ENCODE assay signal across 8 cellular contexts in the genomic region with DNA sequence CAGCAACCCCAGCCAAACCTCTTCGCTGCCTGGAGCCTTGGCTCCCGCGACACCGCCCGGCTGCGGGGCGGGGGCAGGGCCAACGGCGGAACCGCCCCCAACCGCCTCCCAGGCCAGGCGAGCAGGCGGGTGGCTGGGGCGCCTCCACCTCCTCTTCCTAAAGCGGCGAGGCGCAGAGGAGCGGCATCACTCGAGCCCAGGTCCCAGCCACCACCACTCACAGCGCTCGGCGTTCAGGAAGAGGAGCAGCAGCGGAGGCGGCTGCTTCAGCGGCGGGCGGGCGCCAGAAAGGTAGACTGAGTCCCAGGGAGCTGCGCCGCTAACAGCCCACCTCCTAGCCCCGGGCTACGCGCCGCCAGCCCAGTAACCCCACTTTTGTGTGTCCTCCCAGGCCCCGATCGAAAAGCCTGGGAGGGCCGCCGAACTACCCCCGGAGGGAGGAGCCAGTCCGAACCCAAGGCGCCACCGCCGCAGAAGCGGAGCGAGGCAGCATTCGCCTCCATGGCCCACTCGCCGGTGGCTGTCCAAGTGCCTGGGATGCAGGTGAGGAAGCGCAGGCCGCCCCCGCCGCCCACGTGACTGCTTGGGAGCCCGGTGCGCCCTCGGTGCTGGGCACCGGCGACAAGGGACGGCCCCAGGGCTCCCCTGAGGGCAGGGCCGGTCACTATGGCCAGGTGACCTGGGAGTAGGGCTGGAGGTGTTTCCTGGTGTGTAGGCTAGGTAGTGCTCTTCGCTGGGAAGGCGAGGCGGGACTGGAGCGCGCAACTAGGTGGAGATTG. TPM values are rescaled to one million over a fixed set of nuclear protein-coding genes. Genes with fewer than 3 reads are reported as not detected.
A peak's percentile ranks its signal among the peaks of the same experiment; 100 is the strongest.
DNase-seq lines count a peak whose midpoint lies in the region; ATAC-seq, FAIRE-seq and TF ChIP-seq lines count a peak whose summit lies in the region.

TSS of gene STK26 (plus strand) at position 186 of the 779 bp plus-strand sequence. CDS start at position 502, 316 bp downstream.

- intact Hi-C loops in HepG2 (cut with micrococcal nuclease; ENCODE audit: unreplicated experiment): loop anchor here (5.0 to 10.0 kb wide), 2 partner anchors 54 to 191 kb away; partner anchors contain the start of gene RAP2C

- peak within 1 kb of the TSS; percentile 67 for H3K9ac ChIP-seq in HepG2 (ENCODE audit: insufficient read depth, low read depth, low read length)

- FAIRE-seq in HepG2 (lab: Jason Lieb, UNC): no peak

- H3K4me1 ChIP-seq in HepG2 (ENCODE audit: insufficient read depth, low read length): peaks cover 29% of the 10 kb centered on the region

- no peaks in the 10 kb centered on the region for H3K9me3 ChIP-seq in HepG2 (ENCODE audit: low read length)

- WGBS in HepG2 (ENCODE audit: low lambda C conversion rate): 0% methylated on average over 6 of the region's 65 CpGs

- H3K4me2 ChIP-seq in HepG2 (ENCODE audit: low read depth, low read length): peak within 1 kb of the TSS; percentile 96

- H3K27ac ChIP-seq in HepG2 (ENCODE audit: extremely low read length, insufficient read depth, low read length): peak within 1 kb of the TSS; percentile 78

- no peak for TF ChIP-seq RAD21 in HepG2 (CRISPR knock-in tag; IDR thresholded peaks at IDR 0.05)

- peaks cover 45% of the 10 kb centered on the region for H3K79me2 ChIP-seq in HepG2 (ENCODE audit: insufficient read depth, low read length)

- peak within 1 kb of the TSS; percentile 70 for H2AFZ ChIP-seq in HepG2 (ENCODE audit: low read length)

- TF ChIP-seq CTCF in choroid plexus epithelial cell (conservative IDR thresholded peaks at IDR 0.05; ENCODE audit: low read depth, low read length): no peak
- no peak for TF ChIP-seq CTCF in HepG2 (CRISPR knock-in tag; IDR thresholded peaks at IDR 0.05)

- in situ Hi-C loops in ACHN (cut with HindIII; ENCODE audit: low pct_ligation_motif_present, low pct_unique_long_range_greater_than_20kb, low sequenced_read_pairs): no loop called here
- in situ Hi-C loops in HepG2 (cut with HindIII; ENCODE audit: extremely low pct_ligation_motif_present, low pct_unique_long_range_greater_than_20kb): no loop called here

- ATAC-seq in GM18858 (IDR thresholded peaks at IDR 0.05; ENCODE audit: unreplicated experiment) (peak; percentile 61), HG03045 (IDR thresholded peaks at IDR 0.05; ENCODE audit: unreplicated experiment) (peak; percentile 84), HepG2 (peak; percentile 93)

- peak; percentile 76 for DNase-seq in ACHN
- DNase-seq in NCI-H345 (lab: John Stamatoyannopoulos, UW): peak; percentile 74
- DNase-seq in activated CD4-positive, alpha-beta T cell treated with anti-CD3 and anti-CD28 coated beads for 1 hour: peak; percentile 60
- peak; percentile 36 for DNase-seq in choroid plexus epithelial cell (ENCODE audit: low read depth)
- peak; percentile 44 for DNase-seq in HepG2 (ENCODE audit: low spot score)
- peak; percentile 68 to 77 for DNase-seq in stimulated activated CD4-positive, alpha-beta T cell treated with anti-CD3 and anti-CD28 coated beads, Interleukin-4, amount 100 ng/mL, for 4 hours

- no peaks in the 10 kb centered on the region for H4K20me1 ChIP-seq in HepG2 (ENCODE audit: insufficient read depth, low read length)

- H3K4me3 ChIP-seq in choroid plexus epithelial cell (ENCODE audit: low read depth, low read length) (peak within 1 kb of the TSS; percentile 56), HepG2 (replicated peaks in 1 of 3; ENCODE audit: insufficient read depth in 1 of 3, low read depth in 2 of 3, low read length in 3 of 3) (peak within 1 kb of the TSS; percentile 74 to 85 (median 81))

- no TSS peak for BruUV-seq in HepG2 (replicated peaks; lab: Mats Ljungman, UMichigan)

- POLR2A ChIA-PET in HepG2 (lab: Yijun Ruan, JAX): interaction anchor here (2.5 kb wide), 1 partner anchor 10 kb away, joined by 15 read pairs; no protein-coding TSS in a partner anchor

- CTCF ChIA-PET in HepG2 (lab: Yijun Ruan, JAX; ENCODE audit: low intra/inter-chr PET ratio, low total read pairs): no interaction called here

- TF ChIP-seq POLR2A in HepG2 (IDR thresholded peaks at IDR 0.05; ENCODE audit: insufficient read depth in 1 of 2, low read depth in 2 of 2, low read length in 2 of 2): peak; percentile 54 to 88

- H3K36me3 ChIP-seq in HepG2 (replicated peaks in 1 of 2; ENCODE audit: control insufficient read depth in 1 of 2, insufficient read depth in 2 of 2, low read length in 2 of 2): no peaks in the 10 kb centered on the region

- H3K27me3 ChIP-seq in HepG2 (ENCODE audit: control insufficient read depth in 1 of 2, insufficient read depth in 2 of 2, low read length in 2 of 2): no peaks in the 10 kb centered on the region

- no peak for TF ChIP-seq EP300 in HepG2 (IDR thresholded peaks at IDR 0.05; ENCODE audit: low read depth in 2 of 2, low read length in 2 of 2)
- no peak for TF ChIP-seq EP300 in HepG2 (CRISPR knock-in tag; IDR thresholded peaks at IDR 0.05; ENCODE audit: borderline replicate concordance)

TF ChIP-seq in HepG2, 621 proteins besides CTCF, POLR2A, EP300 and RAD21 (continues in another document):
- TF ChIP-seq ZNF296 (CRISPR knock-in tag; conservative IDR thresholded peaks at IDR 0.05): no peak
- peak; percentile 21; the same call in 1 of the 2 replicates for TF ChIP-seq ZNF777 (CRISPR knock-in tag; IDR thresholded peaks at IDR 0.05)
- no peak for TF ChIP-seq MEF2D (CRISPR knock-in tag; IDR thresholded peaks at IDR 0.05)
- TF ChIP-seq RBFOX2 (IDR thresholded peaks at IDR 0.05; ENCODE audit: low read depth, low read length): peak; percentile 89
- TF ChIP-seq, protein P1, sequence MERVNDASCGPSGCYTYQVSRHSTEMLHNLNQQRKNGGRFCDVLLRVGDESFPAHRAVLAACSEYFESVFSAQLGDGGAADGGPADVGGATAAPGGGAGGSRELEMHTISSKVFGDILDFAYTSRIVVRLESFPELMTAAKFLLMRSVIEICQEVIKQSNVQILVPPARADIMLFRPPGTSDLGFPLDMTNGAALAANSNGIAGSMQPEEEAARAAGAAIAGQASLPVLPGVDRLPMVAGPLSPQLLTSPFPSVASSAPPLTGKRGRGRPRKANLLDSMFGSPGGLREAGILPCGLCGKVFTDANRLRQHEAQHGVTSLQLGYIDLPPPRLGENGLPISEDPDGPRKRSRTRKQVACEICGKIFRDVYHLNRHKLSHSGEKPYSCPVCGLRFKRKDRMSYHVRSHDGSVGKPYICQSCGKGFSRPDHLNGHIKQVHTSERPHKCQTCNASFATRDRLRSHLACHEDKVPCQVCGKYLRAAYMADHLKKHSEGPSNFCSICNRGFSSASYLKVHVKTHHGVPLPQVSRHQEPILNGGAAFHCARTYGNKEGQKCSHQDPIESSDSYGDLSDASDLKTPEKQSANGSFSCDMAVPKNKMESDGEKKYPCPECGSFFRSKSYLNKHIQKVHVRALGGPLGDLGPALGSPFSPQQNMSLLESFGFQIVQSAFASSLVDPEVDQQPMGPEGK (CRISPR knock-in tag; IDR thresholded peaks at IDR 0.05): peak; percentile 56
- TF ChIP-seq FOXO1 (CRISPR knock-in tag; IDR thresholded peaks at IDR 0.05): no peak
- peak; percentile 35 for TF ChIP-seq HDAC1 (CRISPR knock-in tag; IDR thresholded peaks at IDR 0.05)
- TF ChIP-seq, protein P2, sequence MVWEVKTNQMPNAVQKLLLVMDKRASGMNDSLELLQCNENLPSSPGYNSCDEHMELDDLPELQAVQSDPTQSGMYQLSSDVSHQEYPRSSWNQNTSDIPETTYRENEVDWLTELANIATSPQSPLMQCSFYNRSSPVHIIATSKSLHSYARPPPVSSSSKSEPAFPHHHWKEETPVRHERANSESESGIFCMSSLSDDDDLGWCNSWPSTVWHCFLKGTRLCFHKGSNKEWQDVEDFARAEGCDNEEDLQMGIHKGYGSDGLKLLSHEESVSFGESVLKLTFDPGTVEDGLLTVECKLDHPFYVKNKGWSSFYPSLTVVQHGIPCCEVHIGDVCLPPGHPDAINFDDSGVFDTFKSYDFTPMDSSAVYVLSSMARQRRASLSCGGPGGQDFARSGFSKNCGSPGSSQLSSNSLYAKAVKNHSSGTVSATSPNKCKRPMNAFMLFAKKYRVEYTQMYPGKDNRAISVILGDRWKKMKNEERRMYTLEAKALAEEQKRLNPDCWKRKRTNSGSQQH (CRISPR knock-in tag; IDR thresholded peaks at IDR 0.05; ENCODE audit: low read depth): no peak
- TF ChIP-seq RFX1 (IDR thresholded peaks at IDR 0.05): no peak
- no peak for TF ChIP-seq LCORL (IDR thresholded peaks at IDR 0.05)
- TF ChIP-seq LCORL (CRISPR knock-in tag; IDR thresholded peaks at IDR 0.05): peak; percentile 19
- no peak for TF ChIP-seq SP2 (CRISPR knock-in tag; IDR thresholded peaks at IDR 0.05)

RNA-seq across cellular contexts. Expression of gene STK26, which starts in this region (rescaled TPM):
- total RNA-seq in HepG2 (2016; rRNA removed; fragmentation: Illumina TruSeq; extraction: Trizol): 47.9 and 78.3 TPM in 2 replicates
- 3.9 and 4.1 TPM in 2 replicates for total RNA-seq in HepG2 (2016; cell fraction: cytosol; rRNA removed; fragmentation: Illumina TruSeq; extraction: Trizol; ENCODE audit: low read depth)
- total RNA-seq in HepG2 (2016; cell fraction: insoluble cytoplasmic fraction; rRNA removed; fragmentation: Illumina TruSeq; extraction: Trizol): 50.2 and 76.1 TPM in 2 replicates
- 14.7 and 16.0 TPM in 2 replicates for total RNA-seq in HepG2 (2016; cell fraction: membrane; rRNA removed; fragmentation: Illumina TruSeq; extraction: Trizol)
- total RNA-seq in HepG2 (2016; cell fraction: nucleus; rRNA removed; fragmentation: Illumina TruSeq; extraction: Trizol): 22.7 and 24.9 TPM in 2 replicates
- polyA plus RNA-seq in HepG2 (2011; rRNA removed): 11.1 and 16.9 TPM in 2 replicates
- polyA plus RNA-seq in HepG2 (2011; cell fraction: cytosol; rRNA removed): 5.3 and 8.4 TPM in 2 replicates
- 7.2 and 7.9 TPM in 2 replicates for polyA plus RNA-seq in HepG2 (2011; cell fraction: nucleus; rRNA removed)
- 24.1 and 25.9 TPM in 2 replicates for polyA plus RNA-seq in HepG2 (2012)
- 1.7 and 2.0 TPM in 2 replicates for polyA plus RNA-seq in HepG2 (2016; cell fraction: cytosol; fragmentation: Illumina TruSeq; extraction: Trizol; ENCODE audit: low read depth)
- polyA plus RNA-seq in HepG2 (2016; cell fraction: insoluble cytoplasmic fraction; fragmentation: Illumina TruSeq; extraction: Trizol; ENCODE audit: low read depth): 53.2 and 59.8 TPM in 2 replicates
- 7.0 and 7.2 TPM in 2 replicates for polyA plus RNA-seq in HepG2 (2016; cell fraction: membrane; fragmentation: Illumina TruSeq; extraction: Trizol; ENCODE audit: low read depth)
- 36.2 and 38.3 TPM in 2 replicates for polyA plus RNA-seq in HepG2 (2016; cell fraction: nucleus; fragmentation: Illumina TruSeq; extraction: Trizol; ENCODE audit: insufficient read depth, low read depth)
- polyA minus RNA-seq in HepG2 (2011; rRNA and poly(A)+ RNA removed; ENCODE audit: low replicate concordance): 2.9 and 5.0 TPM in 2 replicates
- 17.5 and 18.7 TPM in 2 replicates for polyA minus RNA-seq in HepG2 (2011; cell fraction: cytosol; rRNA and poly(A)+ RNA removed)
- polyA minus RNA-seq in HepG2 (2011; cell fraction: nucleus; rRNA and poly(A)+ RNA removed): 11.1 and 14.2 TPM in 2 replicates

Comparison
In these comparisons a context has a peak if more than half of its experiments do, and no peak if none do; other contexts are left out.
1. Peak in every context shown above with its lines: DNase-seq, ATAC-seq, H3K4me3 ChIP-seq and H3K27ac ChIP-seq.